31 cellular contexts compared by ENCODE assay signal in genomic region chr9:70322096-70322495, GRCh38.
"Had no signal": no experiment of that assay in that cellular context is flagged by ENCODE, and none has a peak within 500 bp of the region (broad histone marks: within the 10 kb centered on the region; RNA-seq: fewer than 3 reads in every experiment).

No MANE protein-coding gene starts in this region.

- H3K27ac Mint-ChIP-seq: activated CD4-positive, alpha-beta T cell treated with anti-CD3 and anti-CD28 coated beads for 36 hours; activated CD4-positive, alpha-beta T cell treated with anti-CD3 and anti-CD28 coated beads, Interleukin-2, amount 10 ng/mL, durations not matched to agents 7 days and 5 days; activated CD8-positive, alpha-beta T cell treated with anti-CD3 and anti-CD28 coated beads for 36 hours; activated naive CD8-positive, alpha-beta T cell; activated T-helper 17 cell treated with anti-CD3 and anti-CD28 coated beads, Interleukin-2, amount 50 U/mL, for 72 hours; T-helper 17 cell; T-helper 2 cell treated with Interferon-gamma antibody and Interleukin-4, amounts not matched to agents 5 μg/mL and 100 μg/mL, for 36 hours had no signal

- H3K4me3 ChIP-seq: colonic mucosa had no signal

- H3K4me1 ChIP-seq: colonic mucosa had no signal

- DNase-seq: activated CD4-positive, alpha-beta T cell treated with anti-CD3 and anti-CD28 coated beads for 36 hours; activated CD4-positive, alpha-beta T cell treated with anti-CD3 and anti-CD28 coated beads, Interleukin-2, amount 10 ng/mL, durations not matched to agents 7 days and 5 days; activated CD4-positive, alpha-beta T cell treated with anti-CD3 and anti-CD28 coated beads, Interleukin-2, amount 50 U/mL, for 4 hours; activated CD4-positive, CD25-positive, alpha-beta regulatory T cell; activated CD4-positive, CD25-positive, alpha-beta regulatory T cell treated with anti-CD3 and anti-CD28 coated beads, Interleukin-2, amount 50 U/mL, for 72 hours; activated CD8-positive, alpha-beta memory T cell treated with anti-CD3 and anti-CD28 coated beads for 24 hours; activated CD8-positive, alpha-beta T cell treated with anti-CD3 and anti-CD28 coated beads for 36 hours; activated effector memory CD4-positive, alpha-beta T cell treated with Interleukin-2 at 50 U/mL for 16 hours; activated gamma-delta T cell treated with Interleukin-2 at 50 U/mL for 16 hours; activated naive CD4-positive, alpha-beta T cell treated with anti-CD3 and anti-CD28 coated beads, Interleukin-2, amount 50 U/mL, for 16 hours; activated naive CD4-positive, alpha-beta T cell treated with Interleukin-2 at 50 U/mL for 16 hours; activated T-cell treated with anti-CD3 and anti-CD28 coated beads, Interleukin-2, amount 50 U/mL, for 4 hours; amniotic stem cell; anterior cingulate cortex; brain microvascular endothelial cell; colonic mucosa; effector CD8-positive, alpha-beta T cell; foreskin fibroblast; head of caudate nucleus; T-helper 1 cell; T-helper 17 cell; T1000; WERI-Rb-1 had no signal

- ATAC-seq: activated CD4-positive, alpha-beta T cell treated with anti-CD3 and anti-CD28 coated beads for 36 hours; activated CD8-positive, alpha-beta T cell treated with anti-CD3 and anti-CD28 coated beads for 36 hours; activated T-cell treated with anti-CD3 and anti-CD28 coated beads, Interleukin-2, amount 50 U/mL, for 4 hours; activated T-helper 17 cell treated with anti-CD3 and anti-CD28 coated beads, Interleukin-2, amount 50 U/mL, for 72 hours; esophagus mucosa; T-helper 17 cell had no signal

- FAIRE-seq: astrocyte, bronchial epithelial cell, endothelial cell of umbilical vein had no signal

- H3K27me3 ChIP-seq: brain microvascular endothelial cell, colonic mucosa had no signal

- H3K9me3 ChIP-seq: colonic mucosa had no signal

- H3K27me3 Mint-ChIP-seq: activated CD4-positive, alpha-beta T cell treated with anti-CD3 and anti-CD28 coated beads for 36 hours; activated CD4-positive, alpha-beta T cell treated with anti-CD3 and anti-CD28 coated beads, Interleukin-2, amount 10 ng/mL, durations not matched to agents 7 days and 5 days; activated CD8-positive, alpha-beta T cell treated with anti-CD3 and anti-CD28 coated beads for 36 hours; activated naive CD8-positive, alpha-beta T cell; activated T-helper 17 cell treated with anti-CD3 and anti-CD28 coated beads, Interleukin-2, amount 50 U/mL, for 72 hours; T-helper 17 cell had no signal

- H3K9me3 Mint-ChIP-seq: activated T-cell treated with anti-CD3 and anti-CD28 coated beads, Interleukin-2, amount 50 U/mL, for 4 hours; activated T-helper 17 cell treated with anti-CD3 and anti-CD28 coated beads, Interleukin-2, amount 50 U/mL, for 72 hours had no signal

- H3K4me1 Mint-ChIP-seq: activated CD4-positive, alpha-beta T cell treated with anti-CD3 and anti-CD28 coated beads, Interleukin-2, amount 10 ng/mL, durations not matched to agents 7 days and 5 days; T-helper 17 cell had no signal

- H3K4me3 Mint-ChIP-seq: activated CD4-positive, alpha-beta T cell treated with anti-CD3 and anti-CD28 coated beads for 36 hours; activated CD4-positive, alpha-beta T cell treated with anti-CD3 and anti-CD28 coated beads, Interleukin-2, amount 10 ng/mL, durations not matched to agents 7 days and 5 days; activated CD8-positive, alpha-beta T cell treated with anti-CD3 and anti-CD28 coated beads for 36 hours; activated naive CD8-positive, alpha-beta T cell; activated T-cell treated with anti-CD3 and anti-CD28 coated beads, Interleukin-2, amount 50 U/mL, for 4 hours; activated T-helper 17 cell treated with anti-CD3 and anti-CD28 coated beads, Interleukin-2, amount 50 U/mL, for 72 hours; T-helper 2 cell treated with Interferon-gamma antibody and Interleukin-4, amounts not matched to agents 5 μg/mL and 100 μg/mL, for 36 hours had no signal

- H3K27ac ChIP-seq: brain microvascular endothelial cell, colonic mucosa, epithelial cell of prostate, WERI-Rb-1 had no signal
